ENCODE assay signal across 1 cellular context in genomic region chr20:33675127-33675954, GRCh38.
TF ChIP-seq lines count a peak whose summit lies in the region.

No MANE protein-coding gene starts in this region.

TF ChIP-seq in K562, 482 proteins besides CTCF, POLR2A, EP300 and RAD21:
- TF ChIP-seq TBL1XR1 (IDR thresholded peaks at IDR 0.05; ENCODE audit: low read length in 2 of 2), result no peak
- TF ChIP-seq ILK (tag; IDR thresholded peaks at IDR 0.05; ENCODE audit: borderline replicate concordance, low read depth), result no peak
- TF ChIP-seq E2F8 (IDR thresholded peaks at IDR 0.05; ENCODE audit: low read depth, partially characterized antibody), result no peak
- TF ChIP-seq ETV5 (CRISPR knock-in tag; IDR thresholded peaks at IDR 0.05; ENCODE audit: low read depth), result peak; percentile 4; the same call in 1 of the 2 replicates
- TF ChIP-seq PREB (CRISPR knock-in tag; IDR thresholded peaks at IDR 0.05), result no peak
- TF ChIP-seq TCF3 (CRISPR knock-in tag; IDR thresholded peaks at IDR 0.05), result 0 out of 2 replicates have a peak, but pooled peaks have one; percentile 3
- TF ChIP-seq POLR2AphosphoS5 (IDR thresholded peaks at IDR 0.05; ENCODE audit: control insufficient read depth, insufficient read depth, low read depth, low read length), result 0 out of 2 replicates have a peak, but pooled peaks have one; percentile 3
- 0 out of 2 replicates have a peak, but pooled peaks have one; percentile 9 for TF ChIP-seq SPI1 (IDR thresholded peaks at IDR 0.05; ENCODE audit: borderline replicate concordance, low read depth, low read length)
